19 cellular contexts compared by ENCODE assay signal in the genomic region with DNA sequence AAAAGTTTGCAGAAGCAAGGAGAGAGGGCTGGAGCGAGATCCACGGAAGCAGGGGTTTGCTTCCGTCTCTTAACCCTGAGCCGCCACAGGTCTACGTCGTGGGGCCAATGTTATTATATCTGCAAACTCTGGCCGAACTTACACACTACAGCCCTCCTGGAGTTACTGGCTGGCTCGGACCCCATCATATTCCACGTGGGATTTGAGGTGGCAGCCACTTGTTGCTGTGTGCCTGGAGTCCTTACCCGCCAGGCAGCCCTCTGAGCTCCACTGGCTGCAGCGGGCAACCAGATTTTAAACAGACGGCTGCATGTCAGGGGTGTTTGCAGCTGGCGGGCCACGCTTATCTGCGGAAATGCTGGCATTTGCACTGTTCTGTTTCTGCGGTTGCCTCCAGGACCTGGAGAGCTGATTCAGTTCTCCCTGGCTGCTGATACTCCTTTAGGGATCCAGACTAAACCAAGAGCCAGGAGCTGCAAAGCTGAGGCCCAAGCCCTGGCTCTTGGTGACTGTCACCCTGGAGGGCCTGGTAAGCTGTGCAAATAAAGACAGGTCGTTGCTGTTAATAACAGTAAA. TPM values are rescaled to one million over a fixed set of nuclear protein-coding genes. Genes with fewer than 3 reads are reported as not detected.
DNase-seq lines count a peak whose midpoint lies in the region; ATAC-seq and TF ChIP-seq lines count a peak whose summit lies in the region.
"Had no signal": no experiment of that assay in that cellular context is flagged by ENCODE, and none has a peak within 500 bp of the region (broad histone marks: within the 10 kb centered on the region; RNA-seq: fewer than 3 reads in every experiment).

No MANE protein-coding gene starts in this region.

- no peak overlapping the region for H2BK12ac ChIP-seq in neuronal stem cell (ENCODE audit: low read length)

- H3K4me3 ChIP-seq in BE2C (ENCODE audit: low read depth, low read length): no peak overlapping the region
- no peak overlapping the region for H3K4me3 ChIP-seq in neuronal stem cell (ENCODE audit: low read length in 2 of 2)

- no peak overlapping the region for H2BK15ac ChIP-seq in neuronal stem cell (ENCODE audit: low read length)

- peak; percentile 74 for DNase-seq in BE2C
- peak; percentile 74 for DNase-seq in amniotic epithelial cell (ENCODE audit: low read depth)
- DNase-seq in cardiac septum (ENCODE audit: low spot score): peak; percentile 67
- no peak for DNase-seq in memory B cell (ENCODE audit: low spot score in 2 of 2)
- DNase-seq in NCI-H446 (lab: John Stamatoyannopoulos, UW): no peak
- no peak for DNase-seq in neuronal stem cell (ENCODE audit: low spot score)
- DNase-seq: DMS 273 treated with DMSO at 0.1 percent for 48 hours, GOT3, HFFc6, KG1, NCI-H1048, NCI-H146, NCI-H2081, NCI-H510A, NCI-H774, PC-3 had no signal

- H3K27me3 Mint-ChIP-seq in memory B cell: no peaks in the 10 kb centered on the region

- peaks cover 18% of the 10 kb centered on the region for H3K36me3 Mint-ChIP-seq in memory B cell
- H3K36me3 Mint-ChIP-seq: CD14-positive monocyte had no signal

- H3K27ac ChIP-seq in neuronal stem cell (replicated peaks; ENCODE audit: low read length): no peak overlapping the region

- H3K9me3 ChIP-seq in BE2C (no peaks in the 10 kb centered on the region), neuronal stem cell (replicated peaks in 1 of 2; ENCODE audit: control insufficient read depth in 2 of 2, insufficient read depth in 1 of 2, low read depth in 1 of 2, low read length in 2 of 2) (peaks cover 0 to under 1% of the 10 kb centered on the region in 2 donors)

- H2AK5ac ChIP-seq in neuronal stem cell (ENCODE audit: low read depth, low read length): no peak overlapping the region

- peak overlapping the region; percentile 32 for H3K27ac Mint-ChIP-seq in memory B cell
- H3K27ac Mint-ChIP-seq: CD14-positive monocyte, HFFc6 had no signal

- H3K4me1 ChIP-seq in BE2C (peaks cover 35% of the 10 kb centered on the region), neuronal stem cell (ENCODE audit: control insufficient read depth in 2 of 2, insufficient read depth in 1 of 2, low read depth in 1 of 2, low read length in 2 of 2) (peaks cover 17 to 30% of the 10 kb centered on the region in 2 donors)

- WGBS in neuronal stem cell (ENCODE audit: extremely low coverage in 2 of 2, insufficient read length in 2 of 2, insufficient replicate concordance in 1 of 2), 2 donors: no CpG with 5 or more reads among the region's 17 CpGs

- no peak overlapping the region for H3K4ac ChIP-seq in neuronal stem cell (ENCODE audit: low read length)

- H3K9me3 Mint-ChIP-seq in memory B cell: no peaks in the 10 kb centered on the region
- H3K9me3 Mint-ChIP-seq: HFFc6 had no signal

- TF ChIP-seq CTCF in BE2C (IDR thresholded peaks at IDR 0.05; ENCODE audit: low read depth, low read length): no peak

- H3K23ac ChIP-seq in neuronal stem cell (ENCODE audit: low read depth, low read length, poor library complexity): no peak overlapping the region

- no peak overlapping the region for H4K91ac ChIP-seq in neuronal stem cell (ENCODE audit: low read depth, low read length, poor library complexity)

- H3K14ac ChIP-seq in neuronal stem cell (ENCODE audit: low read length): no peak overlapping the region

- no peak overlapping the region for H3K4me3 Mint-ChIP-seq in memory B cell
- H3K4me3 Mint-ChIP-seq: CD14-positive monocyte, HFFc6 had no signal

- no peak overlapping the region for H3K9ac ChIP-seq in neuronal stem cell (ENCODE audit: low read depth, low read length, poor library complexity)

- H2BK120ac ChIP-seq in neuronal stem cell (ENCODE audit: low read depth, low read length): no peak overlapping the region

- no peaks in the 10 kb centered on the region for H3K4me1 Mint-ChIP-seq in memory B cell

- H3K18ac ChIP-seq in neuronal stem cell (ENCODE audit: low read length): no peak overlapping the region

- no peak overlapping the region for H4K8ac ChIP-seq in neuronal stem cell (ENCODE audit: low read depth, low read length)

- H3K36me3 ChIP-seq in BE2C (no peaks in the 10 kb centered on the region), neuronal stem cell (replicated peaks in 1 of 2; ENCODE audit: control insufficient read depth in 2 of 2, insufficient read depth in 2 of 2, low read length in 2 of 2) (no peaks in the 10 kb centered on the region)

- intact Hi-C loops in cardiac septum (cut with DNase I): loop anchor here (5.0 kb wide), 1 partner anchor 165 kb away; no protein-coding TSS in a partner anchor

- no peak overlapping the region for H3K4me2 ChIP-seq in neuronal stem cell (ENCODE audit: insufficient read depth, low read length, poor library complexity, severe bottlenecking)

- no peak overlapping the region for H2AFZ ChIP-seq in neuronal stem cell (ENCODE audit: low read length)

- H3K79me1 ChIP-seq in neuronal stem cell (ENCODE audit: low read depth, low read length): no peaks in the 10 kb centered on the region

- H3K27me3 ChIP-seq in BE2C (no peaks in the 10 kb centered on the region), neuronal stem cell (ENCODE audit: control insufficient read depth in 3 of 3, insufficient read depth in 3 of 3, low read depth in 1 of 3, low read length in 3 of 3) (no peaks in the 10 kb centered on the region)

- H2BK5ac ChIP-seq in neuronal stem cell (ENCODE audit: low read length): no peak overlapping the region

- ATAC-seq in memory B cell (ENCODE audit: low read depth) (no peak), HG02970 (IDR thresholded peaks at IDR 0.05; ENCODE audit: low FRiP score, unreplicated experiment) (no peak), HG02840 (IDR thresholded peaks at IDR 0.05; ENCODE audit: low FRiP score, unreplicated experiment) (no peak)
- ATAC-seq: PC-3 had no signal

RNA-seq across cellular contexts. Expression of a gene that starts 34.7 kb away (rescaled TPM):
- polyA plus RNA-seq in BE2C (2012; ENCODE audit: insufficient read depth, insufficient read length, low read depth): 81.4 TPM
- total RNA-seq in cardiac septum: 45.0 TPM
- 31.2 TPM for polyA plus RNA-seq in neuronal stem cell (2013, experiment 1 of 2)
- polyA plus RNA-seq in neuronal stem cell (2013, experiment 2 of 2): 30.8 TPM

Comparison
In these comparisons a context has a peak if more than half of its experiments do, and no peak if none do; other contexts are left out.
1. DNase-seq: peak in BE2C (single experiment), amniotic epithelial cell (single experiment) and cardiac septum (single experiment); none in memory B cell (0 of 2), NCI-H446 (0 of 2) and neuronal stem cell (single experiment).